In the genomic region with DNA sequence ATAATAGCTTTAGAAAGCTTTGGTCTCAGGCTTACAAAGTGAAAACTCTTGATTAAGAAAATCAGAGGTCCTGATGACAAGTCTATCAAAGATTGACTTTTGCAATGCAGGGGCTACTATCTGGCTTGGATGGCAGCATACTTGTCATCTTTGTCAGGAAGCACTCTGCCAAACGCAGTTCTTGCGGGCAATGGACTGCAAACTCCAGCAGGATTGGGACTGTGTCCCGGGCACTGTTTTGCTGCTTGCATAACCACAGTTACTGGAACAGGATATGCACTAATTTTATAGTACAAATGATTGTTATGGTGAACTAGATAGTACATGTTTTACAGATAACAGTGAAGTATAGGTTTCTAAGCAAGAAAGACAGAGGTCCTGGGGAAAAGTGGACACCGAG, we compare ENCODE assay signal across 22 cellular contexts.
"Had no signal": no experiment of that assay in that cellular context is flagged by ENCODE, and none has a peak within 500 bp of the region (broad histone marks: within the 10 kb centered on the region; RNA-seq: fewer than 3 reads in every experiment).

No MANE protein-coding gene starts in this region.

- ATAC-seq: activated T-helper 17 cell treated with anti-CD3 and anti-CD28 coated beads, Interleukin-2, amount 50 U/mL, for 72 hours; K562; T-helper 17 cell had no signal

- DNase-seq: activated CD4-positive, alpha-beta memory T cell treated with anti-CD3 and anti-CD28 coated beads for 36 hours; activated CD4-positive, alpha-beta T cell treated with anti-CD3 and anti-CD28 coated beads, Interleukin-2, amount 10 ng/mL, durations not matched to agents 7 days and 5 days; activated CD4-positive, CD25-positive, alpha-beta regulatory T cell; activated CD8-positive, alpha-beta memory T cell treated with anti-CD3 and anti-CD28 coated beads for 24 hours; activated gamma-delta T cell; activated naive CD4-positive, alpha-beta T cell treated with anti-CD3 and anti-CD28 coated beads for 36 hours; activated T-cell treated with anti-CD3 and anti-CD28 coated beads for 4 hours; activated T-cell treated with anti-CD3 and anti-CD28 coated beads, Interleukin-2, amount 50 U/mL, for 48 hours; amygdala; Karpas-422; NCI-H1048; NCI-H146; NCI-H187 treated with DMSO at 0.1 percent for 48 hours; NCI-H2081 treated with DMSO at 0.1 percent for 48 hours; NCI-H446; NCI-H524; PC-9; SIG-M5; T-helper 17 cell; T-helper 9 cell had no signal
